23 cellular contexts compared by ENCODE assay signal in genomic region chr5:149470942-149471341, GRCh38.
DNase-seq lines count a peak whose midpoint lies in the region; ATAC-seq and TF ChIP-seq lines count a peak whose summit lies in the region.
"Had no signal": no experiment of that assay in that cellular context is flagged by ENCODE, and none has a peak within 500 bp of the region (broad histone marks: within the 10 kb centered on the region; RNA-seq: fewer than 3 reads in every experiment).

No MANE protein-coding gene starts in this region.

- intact Hi-C loops in colonic mucosa (cut with DNase I) (no loop called here), stomach (cut with DNase I; ENCODE audit: low total_unique reads) (no loop called here)

- no peak for TF ChIP-seq CTCF in colonic mucosa (IDR thresholded peaks at IDR 0.05)
- TF ChIP-seq CTCF in stomach (IDR thresholded peaks at IDR 0.05) = no peak

- H3K36me3 ChIP-seq in colonic mucosa (no peaks in the 10 kb centered on the region), muscle layer of colon (ENCODE audit: insufficient read depth, low read length) (no peaks in the 10 kb centered on the region), stomach (no peaks in the 10 kb centered on the region)
- H3K36me3 ChIP-seq: heart right ventricle had no signal

- DNase-seq in NCI-H345 treated with DMSO at 0.1 percent for 48 hours (lab: John Stamatoyannopoulos, UW; ENCODE audit: unreplicated experiment) (peak; percentile 56), colonic mucosa (no peak), stomach (no peak), middle frontal gyrus (ENCODE audit: extremely low spot score, low spot score) (no peak), activated T-cell treated with anti-CD3 and anti-CD28 coated beads for 4 hours (no peak), D341Med (ENCODE audit: low spot score) (no peak)
- DNase-seq: activated CD4-positive, alpha-beta T cell treated with anti-CD3 and anti-CD28 coated beads, Interleukin-2, amount 10 ng/mL, durations not matched to agents 7 days and 5 days; activated CD8-positive, alpha-beta memory T cell treated with anti-CD3 and anti-CD28 coated beads, Interleukin-2, amount 50 U/mL, for 4 hours; activated gamma-delta T cell treated with Interleukin-2 at 50 U/mL for 16 hours; amniotic stem cell; central memory CD4-positive, alpha-beta T cell; DMS153; effector memory CD8-positive, alpha-beta T cell; GF-D8; heart right ventricle; NCI-H2171; occipital lobe; stimulated activated CD4-positive, alpha-beta T cell treated with anti-CD3 and anti-CD28 coated beads, Interleukin-4, amount 100 ng/mL, for 4 hours; substantia nigra had no signal

- no peak overlapping the region for H3K4me3 ChIP-seq in colonic mucosa
- no peak overlapping the region for H3K4me3 ChIP-seq in muscle layer of colon (ENCODE audit: low read depth in 1 of 2, low read length in 2 of 2)
- H3K4me3 ChIP-seq in stomach = no peak overlapping the region
- H3K4me3 ChIP-seq: GM12878, heart right ventricle, PC-9 had no signal

- H3K9me3 ChIP-seq in colonic mucosa (no peaks in the 10 kb centered on the region), muscle layer of colon (ENCODE audit: low read length) (no peaks in the 10 kb centered on the region), stomach (no peaks in the 10 kb centered on the region)
- H3K9me3 ChIP-seq: heart right ventricle had no signal

- H3K27ac ChIP-seq in colonic mucosa = peak overlapping the region; percentile 75
- H3K27ac ChIP-seq in muscle layer of colon (ENCODE audit: low read depth, low read length) = peak overlapping the region; percentile 45
- peak overlapping the region in 3 of 5 donors; percentile 29 to 71 (median 51) for H3K27ac ChIP-seq in stomach
- H3K27ac ChIP-seq: PC-9 had no signal

- ATAC-seq in HG03378 (IDR thresholded peaks at IDR 0.05; ENCODE audit: unreplicated experiment) = no peak
- ATAC-seq: effector memory CD8-positive, alpha-beta T cell; GM12878 had no signal

- H3K4me1 ChIP-seq in colonic mucosa (peaks cover 14% of the 10 kb centered on the region), muscle layer of colon (ENCODE audit: insufficient read depth, low read length) (peaks cover 16% of the 10 kb centered on the region), stomach (peaks cover 12 to 25% (median 17%) of the 10 kb centered on the region in 4 donors)

- H3K9ac ChIP-seq in colonic mucosa (ENCODE audit: low read depth in 2 of 2, low read length in 2 of 2) = peak overlapping the region; percentile 57 to 58
- H3K9ac ChIP-seq in muscle layer of colon (ENCODE audit: low read length) = no peak overlapping the region

- no peak for TF ChIP-seq POLR2A in stomach (IDR thresholded peaks at IDR 0.05)

- H3K27me3 ChIP-seq in colonic mucosa = no peaks in the 10 kb centered on the region
- no peaks in the 10 kb centered on the region for H3K27me3 ChIP-seq in muscle layer of colon (ENCODE audit: control insufficient read depth in 1 of 2, insufficient read depth in 2 of 2, low read length in 2 of 2)
- no peaks in the 10 kb centered on the region for H3K27me3 ChIP-seq in stomach
- H3K27me3 ChIP-seq: heart right ventricle had no signal

- WGBS in stomach, 5 donors = 81 to 96% (median 86%) methylated on average over 6 of the region's 6 CpGs

- no peak for TF ChIP-seq EP300 in stomach (IDR thresholded peaks at IDR 0.05)
